Comparison of ENCODE assay signal across 17 cellular contexts in the genomic region with DNA sequence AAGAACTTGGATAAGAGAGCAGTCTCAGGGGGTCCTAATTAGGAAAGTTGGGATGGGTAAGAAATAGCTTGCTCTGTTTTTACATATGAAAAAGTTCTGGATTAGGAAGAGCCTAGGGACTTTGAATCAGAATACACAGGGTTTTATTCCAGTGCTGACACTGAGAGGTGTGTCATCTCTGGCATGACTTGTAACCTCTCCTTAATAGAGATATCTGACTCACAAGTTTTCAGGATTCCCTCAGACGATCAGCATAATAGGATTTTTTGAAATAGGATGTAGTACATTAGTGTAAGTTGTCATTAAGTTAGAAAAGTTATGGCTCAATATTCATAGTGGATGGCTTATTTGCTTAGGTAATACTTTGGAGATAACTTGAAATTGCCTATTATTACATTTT.
"Had no signal": no experiment of that assay in that cellular context is flagged by ENCODE, and none has a peak within 500 bp of the region (broad histone marks: within the 10 kb centered on the region; RNA-seq: fewer than 3 reads in every experiment).

No MANE protein-coding gene starts in this region.

- H3K36me3 ChIP-seq: ascending aorta, colonic mucosa, left lung, prostate gland, right lobe of liver, spleen had no signal

- DNase-seq: activated CD4-positive, alpha-beta memory T cell treated with anti-CD3 and anti-CD28 coated beads for 36 hours; activated gamma-delta T cell treated with Interleukin-2 at 50 U/mL for 16 hours; activated naive CD8-positive, alpha-beta T cell treated with anti-CD3 and anti-CD28 coated beads, Interleukin-2, amount 10 ng/mL, durations not matched to agents 7 days and 5 days; activated T-cell treated with anti-CD3 and anti-CD28 coated beads, Interleukin-2, amount 50 U/mL, for 48 hours; caudate nucleus; colonic mucosa; effector CD8-positive, alpha-beta T cell; glutamatergic neuron; left lung; mesenchymal stem cell; right lobe of liver; spleen; stimulated activated CD4-positive, alpha-beta T cell treated with anti-CD3 and anti-CD28 coated beads, Interleukin-1b, Interleukin-23, amount 100 ng/mL, for 48 hours; stimulated activated naive B cell treated with anti-CD40 and anti-IgM and Interleukin-4, amounts not matched to agents 10 μg/mL and 1 μg/mL and 100 μg/mL, for 72 hours; trophoblast cell had no signal

- H3K27me3 ChIP-seq: ascending aorta, colonic mucosa, left lung, right lobe of liver, spleen had no signal

- H3K4me3 ChIP-seq: ascending aorta, colonic mucosa, left lung, prostate gland, right lobe of liver, spleen had no signal

- H3K9me3 ChIP-seq: ascending aorta, colonic mucosa, left lung, prostate gland, right lobe of liver had no signal

- H3K4me1 ChIP-seq: ascending aorta, colonic mucosa, left lung, prostate gland, right lobe of liver, spleen had no signal
